In genomic region chr3:160403028-160403545, GRCh38 we compare ENCODE assay signal across 8 cellular contexts. TPM values are rescaled to one million over a fixed set of nuclear protein-coding genes. Genes with fewer than 3 reads are reported as not detected.
DNase-seq lines count a peak whose midpoint lies in the region; ATAC-seq and TF ChIP-seq lines count a peak whose summit lies in the region.
"Had no signal": no experiment of that assay in that cellular context is flagged by ENCODE, and none has a peak within 500 bp of the region (broad histone marks: within the 10 kb centered on the region; RNA-seq: fewer than 3 reads in every experiment).

No MANE protein-coding gene starts in this region.

- WGBS in mammary epithelial cell (ENCODE audit: low coverage, missing lambda C conversion rate) = 91% methylated on average over 2 of the region's 2 CpGs

- intact Hi-C loops in mammary epithelial cell (cut with micrococcal nuclease) = no loop called here

- peaks cover 40% of the 10 kb centered on the region for H3K4me1 Mint-ChIP-seq in neural progenitor cell

- H3K27ac ChIP-seq in mammary epithelial cell (ENCODE audit: insufficient read depth, low read depth, low read length) (no peak overlapping the region), neural progenitor cell (no peak overlapping the region)

- CTCF ChIA-PET in mammary epithelial cell (lab: Charles Lee; ENCODE audit: low non-redundant PET) = no interaction called here

- H3F3A ChIP-seq in neural progenitor cell (ENCODE audit: low read depth) = peaks cover 9% of the 10 kb centered on the region

- no peak for ATAC-seq in left lobe of liver

- peaks cover 6% of the 10 kb centered on the region for H3K27me3 Mint-ChIP-seq in neural progenitor cell (ENCODE audit: insufficient read depth, low read depth)

- H3K79me2 ChIP-seq in mammary epithelial cell (ENCODE audit: insufficient read depth, low read length) (peaks cover 95% of the 10 kb centered on the region), neural progenitor cell (ENCODE audit: low read depth) (peaks cover 96% of the 10 kb centered on the region)

- peak overlapping the region; percentile 96 for H3K4me3 Mint-ChIP-seq in neural progenitor cell

- H3K27me3 ChIP-seq in mammary epithelial cell (ENCODE audit: insufficient read depth, low read length) (no peaks in the 10 kb centered on the region), neural progenitor cell (no peaks in the 10 kb centered on the region)

- peaks cover 22% of the 10 kb centered on the region for H3K36me3 Mint-ChIP-seq in neural progenitor cell

- in situ Hi-C loops in mammary epithelial cell (cut with MboI; ENCODE audit: low sequenced_read_pairs in 2 of 2) = no loop called here

- DNase-seq in EH (ENCODE audit: low read depth) (peak; percentile 44), NAMALWA (ENCODE audit: low spot score) (peak; percentile 9), mammary epithelial cell (peak; percentile 16), neural progenitor cell (ENCODE audit: low spot score) (no peak), left lobe of liver (ENCODE audit: low spot score) (no peak), NCI-H2081 treated with DMSO at 0.1 percent for 48 hours (lab: John Stamatoyannopoulos, UW) (no peak)
- DNase-seq in stimulated activated CD4-positive, alpha-beta T cell treated with anti-CD3 and anti-CD28 coated beads, Interleukin-4, amount 100 ng/mL, for 1 hour = no peak

- H3K9ac ChIP-seq in mammary epithelial cell (ENCODE audit: insufficient read depth, low read length) (peak overlapping the region; percentile 49), neural progenitor cell (peak overlapping the region; percentile 89)

- peaks cover 10% of the 10 kb centered on the region for H4K20me1 ChIP-seq in mammary epithelial cell (ENCODE audit: insufficient read depth, low read length)
- H4K20me1 ChIP-seq in neural progenitor cell (ENCODE audit: low read depth) = peaks cover 64% of the 10 kb centered on the region

- no peaks in the 10 kb centered on the region for H3K9me3 Mint-ChIP-seq in neural progenitor cell

- H2AFZ ChIP-seq in mammary epithelial cell (ENCODE audit: low read depth, low read length) (no peak overlapping the region), neural progenitor cell (replicated peaks) (no peak overlapping the region)

- peaks cover 9% of the 10 kb centered on the region for H3K4me1 ChIP-seq in mammary epithelial cell (ENCODE audit: insufficient read depth, low read length)
- peaks cover 28% of the 10 kb centered on the region for H3K4me1 ChIP-seq in neural progenitor cell

- BruUV-seq in mammary epithelial cell (replicated peaks; lab: Mats Ljungman, UMichigan) = no TSS peak

- peak overlapping the region; percentile 12 for H3K27ac Mint-ChIP-seq in neural progenitor cell

- H3K36me3 ChIP-seq in mammary epithelial cell (ENCODE audit: insufficient read depth, low read length) (peaks cover 25% of the 10 kb centered on the region), neural progenitor cell (peaks cover 32% of the 10 kb centered on the region)

- H3K9me3 ChIP-seq in mammary epithelial cell (replicated peaks; ENCODE audit: insufficient read depth, low read length) (no peaks in the 10 kb centered on the region), neural progenitor cell (ENCODE audit: low read depth) (no peaks in the 10 kb centered on the region)

- peak overlapping the region; percentile 91 for H3K4me2 ChIP-seq in mammary epithelial cell (ENCODE audit: insufficient read depth, low read depth, low read length)
- peak overlapping the region; percentile 95 for H3K4me2 ChIP-seq in neural progenitor cell

- dilution Hi-C loops in mammary epithelial cell (cut with HindIII; ENCODE audit: low sequenced_read_pairs) = no loop called here

- peak overlapping the region in 2 of 3 experiments; percentile 97 to 99 for H3K4me3 ChIP-seq in mammary epithelial cell (replicated peaks in 1 of 3; ENCODE audit: insufficient read depth in 1 of 3, low read depth in 2 of 3, low read length in 3 of 3)
- H3K4me3 ChIP-seq in neural progenitor cell = peak overlapping the region; percentile 95
- H3K4me3 ChIP-seq: lung had no signal

- no peak for TF ChIP-seq CTCF in mammary epithelial cell (conservative IDR thresholded peaks at IDR 0.05 in 1 of 2, IDR thresholded peaks at IDR 0.05 in 1 of 2; ENCODE audit: extremely low read depth in 1 of 2, insufficient read depth in 1 of 2, low read depth in 1 of 2, low read length in 2 of 2)
- no peak for TF ChIP-seq CTCF in neural progenitor cell (IDR thresholded peaks at IDR 0.05)

RNA-seq across cellular contexts. Expression of gene SMC4, which starts 3.6 kb away (rescaled TPM):
- total RNA-seq in mammary epithelial cell (10 to 100 TPM; 16.8 to 91.2 TPM), neural progenitor cell (ENCODE audit: low replicate concordance) (233 and 382 TPM in 2 replicates), left lobe of liver (12.0 TPM)
- 35.7 TPM for polyA plus RNA-seq in mammary epithelial cell
- 11.1 TPM for polyA minus RNA-seq in mammary epithelial cell

RNA-seq across cellular contexts. Expression of gene IFT80, which starts 4.1 kb away (rescaled TPM):
- 10 to 100 TPM; 21.2 to 35.3 TPM for total RNA-seq in mammary epithelial cell
- polyA plus RNA-seq in mammary epithelial cell = 8.2 TPM
- 8.6 TPM for polyA minus RNA-seq in mammary epithelial cell
- total RNA-seq in neural progenitor cell (ENCODE audit: low replicate concordance) = 69.0 and 90.0 TPM in 2 replicates
- total RNA-seq in left lobe of liver = 6.3 TPM

RNA-seq across cellular contexts. Expression of gene TRIM59, which starts 46.5 kb away (rescaled TPM):
- total RNA-seq in mammary epithelial cell = 10 to 100 TPM in 1 of 2 donors, 1 to 10 TPM in 1; 9.7 to 15.2 TPM
- polyA plus RNA-seq in mammary epithelial cell = 4.9 TPM
- 19.1 TPM for polyA minus RNA-seq in mammary epithelial cell
- total RNA-seq in neural progenitor cell (ENCODE audit: low replicate concordance) = 80.9 and 120 TPM in 2 replicates
- 0.25 TPM for total RNA-seq in left lobe of liver

Comparison
In these comparisons a context has a peak if more than half of its experiments do, and no peak if none do; other contexts are left out.
1. DNase-seq: peak in EH (single experiment), NAMALWA (single experiment) and mammary epithelial cell (single experiment); none in neural progenitor cell (single experiment), left lobe of liver (single experiment), NCI-H2081 treated with DMSO at 0.1 percent for 48 hours (single experiment) and stimulated activated CD4-positive, alpha-beta T cell treated with anti-CD3 and anti-CD28 coated beads, Interleukin-4, amount 100 ng/mL, for 1 hour (single experiment).